1 cellular context compared by ENCODE assay signal in the genomic region with DNA sequence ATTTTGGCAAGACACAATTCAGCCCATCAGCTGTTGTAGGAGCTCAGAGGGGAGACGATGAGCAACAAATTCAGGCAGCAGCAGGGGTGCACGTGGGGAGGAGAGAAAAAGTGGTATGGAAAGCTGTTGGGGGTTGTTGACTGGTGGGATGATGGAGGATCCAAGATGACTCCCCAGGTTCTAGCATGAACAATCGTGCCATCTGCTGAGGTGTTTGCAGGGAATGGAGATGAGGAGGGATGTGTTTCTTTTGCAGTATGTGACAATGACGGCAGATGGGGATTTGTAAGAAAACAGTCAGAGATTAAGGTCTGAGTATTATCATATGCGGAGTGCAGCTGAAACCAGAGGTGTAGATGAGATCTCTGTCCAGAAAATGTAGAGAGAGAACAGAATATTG.
TF ChIP-seq lines count a peak whose summit lies in the region.

No MANE protein-coding gene starts in this region.

TF ChIP-seq in IMR-90, 13 proteins besides CTCF, POLR2A, EP300 and RAD21:
- TF ChIP-seq MAFK (IDR thresholded peaks at IDR 0.05; ENCODE audit: low read depth, low read length) (no peak), RFX5 (IDR thresholded peaks at IDR 0.05; ENCODE audit: low read depth, low read length) (no peak), MAZ (IDR thresholded peaks at IDR 0.05; ENCODE audit: borderline replicate concordance, low read depth, low read length) (no peak), BHLHE40 (IDR thresholded peaks at IDR 0.05; ENCODE audit: low read depth, low read length) (no peak), RCOR1 (IDR thresholded peaks at IDR 0.05; ENCODE audit: insufficient replicate concordance, low read length) (no peak)
- TF ChIP-seq, protein P1, sequence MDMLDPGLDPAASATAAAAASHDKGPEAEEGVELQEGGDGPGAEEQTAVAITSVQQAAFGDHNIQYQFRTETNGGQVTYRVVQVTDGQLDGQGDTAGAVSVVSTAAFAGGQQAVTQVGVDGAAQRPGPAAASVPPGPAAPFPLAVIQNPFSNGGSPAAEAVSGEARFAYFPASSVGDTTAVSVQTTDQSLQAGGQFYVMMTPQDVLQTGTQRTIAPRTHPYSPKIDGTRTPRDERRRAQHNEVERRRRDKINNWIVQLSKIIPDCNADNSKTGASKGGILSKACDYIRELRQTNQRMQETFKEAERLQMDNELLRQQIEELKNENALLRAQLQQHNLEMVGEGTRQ (IDR thresholded peaks at IDR 0.05; ENCODE audit: low read depth, low read length): no peak
